Comparison of ENCODE assay signal across 1 cellular context in genomic region chr19:40610396-40611064, GRCh38.
TF ChIP-seq lines count a peak whose summit lies in the region.

No MANE protein-coding gene starts in this region.

TF ChIP-seq in K562, 482 proteins besides CTCF, POLR2A, EP300 and RAD21 (continued from another document):
- peak; percentile 37; the same call in 1 of the 2 replicates for TF ChIP-seq ZBTB26 (CRISPR knock-in tag; IDR thresholded peaks at IDR 0.05)
- peak; percentile 74 for TF ChIP-seq RBM22 (IDR thresholded peaks at IDR 0.05; ENCODE audit: low read depth, low read length, poor library complexity, severe bottlenecking)
- peak; percentile 46 for TF ChIP-seq NFE2 (IDR thresholded peaks at IDR 0.05; ENCODE audit: low read depth)
- TF ChIP-seq HNRNPLL (IDR thresholded peaks at IDR 0.05; ENCODE audit: low read depth, low read length, poor library complexity, severe bottlenecking), result no peak
- TF ChIP-seq OTX1 (CRISPR knock-in tag; IDR thresholded peaks at IDR 0.05), result peak; percentile 59; the same call in 1 of the 2 replicates
- TF ChIP-seq ZKSCAN3 (CRISPR knock-in tag; IDR thresholded peaks at IDR 0.05), result no peak
- TF ChIP-seq HDAC6 (IDR thresholded peaks at IDR 0.05; ENCODE audit: low read depth, low read length), result no peak
- TF ChIP-seq HSF4 (CRISPR knock-in tag; IDR thresholded peaks at IDR 0.05; ENCODE audit: borderline replicate concordance), result no peak
- TF ChIP-seq POLR2G (IDR thresholded peaks at IDR 0.05; ENCODE audit: low read depth, low read length), result peak; percentile 70
- peak; percentile 70 for TF ChIP-seq C11orf30 (IDR thresholded peaks at IDR 0.05; ENCODE audit: low read depth)
- peak; percentile 4; the same call in 1 of the 2 replicates for TF ChIP-seq MAFF (IDR thresholded peaks at IDR 0.05; ENCODE audit: low read length)
